In genomic region chr11:95289378-95289777, GRCh38 we compare ENCODE assay signal across 13 cellular contexts.
"Had no signal": no experiment of that assay in that cellular context is flagged by ENCODE, and none has a peak within 500 bp of the region (broad histone marks: within the 10 kb centered on the region; RNA-seq: fewer than 3 reads in every experiment).

No MANE protein-coding gene starts in this region.

- DNase-seq: activated CD4-positive, alpha-beta T cell treated with anti-CD3 and anti-CD28 coated beads, Interleukin-2, amount 50 U/mL, for 4 hours; activated gamma-delta T cell treated with Interleukin-2 at 50 U/mL for 16 hours; adrenal gland; colonic mucosa; endodermal cell; erythroblast; heart left ventricle; kidney glomerular epithelial cell; left ventricle myocardium superior; stimulated activated naive CD8-positive, alpha-beta T cell treated with anti-CD3 and anti-CD28 coated beads, Interleukin-15, Interleukin-2, amounts not matched to agents 100 U/mL and 50 U/mL, for 24 hours; substantia nigra had no signal

- ATAC-seq: activated naive CD4-positive, alpha-beta T cell treated with anti-CD3 and anti-CD28 coated beads, Interleukin-2, amount 50 U/mL, for 72 hours; gastroesophageal sphincter; heart left ventricle; left ventricle myocardium superior; stimulated activated naive CD8-positive, alpha-beta T cell treated with anti-CD3 and anti-CD28 coated beads, Interleukin-15, Interleukin-2, amounts not matched to agents 100 U/mL and 50 U/mL, for 24 hours had no signal

- H3K4me3 ChIP-seq: adrenal gland, colonic mucosa, gastroesophageal sphincter, heart left ventricle had no signal

- H3K27ac ChIP-seq: adrenal gland, colonic mucosa, gastroesophageal sphincter, heart left ventricle had no signal
